Comparison of ENCODE assay signal across 15 cellular contexts in the genomic region with DNA sequence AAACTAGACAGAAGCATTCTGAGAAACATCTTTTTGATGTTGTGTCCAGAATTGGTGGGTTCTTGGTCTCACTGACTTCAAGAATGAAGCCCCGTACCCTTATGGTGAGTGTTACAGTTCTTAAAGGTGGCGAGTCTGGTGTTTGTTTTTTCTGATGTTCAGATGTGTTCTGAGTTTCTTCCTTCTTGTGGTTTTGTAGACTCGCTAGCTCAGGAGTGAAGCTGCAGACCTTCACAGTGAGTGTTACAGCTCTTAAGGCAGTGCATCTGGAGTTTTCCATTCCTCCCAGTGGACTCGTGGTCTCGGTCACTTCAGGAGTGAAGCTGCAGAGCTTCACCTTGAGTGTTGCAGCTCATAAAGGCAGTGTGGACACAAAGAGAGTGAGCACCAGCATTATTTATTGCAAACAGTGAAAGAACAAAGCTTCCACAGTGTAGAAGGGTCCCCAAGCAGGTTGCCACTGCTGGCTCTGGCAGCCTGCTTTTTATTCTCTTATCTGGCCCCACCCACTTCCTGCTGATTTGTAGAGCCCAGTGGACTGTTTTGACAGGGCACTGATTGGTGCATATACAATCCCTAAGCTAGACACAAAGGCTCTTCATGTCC.
A peak's percentile ranks its signal among the peaks of the same experiment; 100 is the strongest.
DNase-seq lines count a peak whose midpoint lies in the region; ATAC-seq and TF ChIP-seq lines count a peak whose summit lies in the region.
"Had no signal": no experiment of that assay in that cellular context is flagged by ENCODE, and none has a peak within 500 bp of the region (broad histone marks: within the 10 kb centered on the region; RNA-seq: fewer than 3 reads in every experiment).

No MANE protein-coding gene starts in this region.

- no peak overlapping the region for H4K91ac ChIP-seq in H9 (ENCODE audit: insufficient read length, low read depth, low read length)

- no peak overlapping the region for H3K18ac ChIP-seq in H9 (ENCODE audit: insufficient read length, low read depth, low read length)

- H3K9ac ChIP-seq in H9 (ENCODE audit: extremely low read depth, insufficient read length, low read length) (no peak overlapping the region), endodermal cell (ENCODE audit: extremely low read depth, low read length, poor library complexity, severe bottlenecking) (no peak overlapping the region)

- peak overlapping the region; percentile 44 for H3K4me3 ChIP-seq in endodermal cell (ENCODE audit: low read length)
- H3K4me3 ChIP-seq in HAP-1 = no peak overlapping the region
- H3K4me3 ChIP-seq in dorsolateral prefrontal cortex = no peak overlapping the region
- H3K4me3 ChIP-seq: SJCRH30 had no signal

- H3K27me3 ChIP-seq in H9 (ENCODE audit: insufficient read depth, low read length) (no peaks in the 10 kb centered on the region), endodermal cell (ENCODE audit: control insufficient read depth, insufficient read depth, low read length, poor library complexity, severe bottlenecking) (no peaks in the 10 kb centered on the region), HAP-1 (ENCODE audit: low read depth) (no peaks in the 10 kb centered on the region), dorsolateral prefrontal cortex (no peaks in the 10 kb centered on the region)

- H3T11ph ChIP-seq in H9 (ENCODE audit: low read length) = no peak overlapping the region

- H3K23ac ChIP-seq in H9 (ENCODE audit: insufficient read length, low read depth, low read length) = no peak overlapping the region

- H3K4me1 Mint-ChIP-seq in CD14-positive monocyte (no peaks in the 10 kb centered on the region), H9 (no peaks in the 10 kb centered on the region), endodermal cell (no peaks in the 10 kb centered on the region)
- H3K4me1 Mint-ChIP-seq: CD8-positive, alpha-beta memory T cell had no signal

- no peaks in the 10 kb centered on the region for H3K36me3 Mint-ChIP-seq in CD14-positive monocyte
- H3K36me3 Mint-ChIP-seq in H9 (ENCODE audit: insufficient read depth in 1 of 3, low read depth in 3 of 3) = peaks cover 57 to 88% (median 60%) of the 10 kb centered on the region in 3 experiments
- H3K36me3 Mint-ChIP-seq in endodermal cell (ENCODE audit: low read depth) = peaks cover 20% of the 10 kb centered on the region

- no peak overlapping the region for H2AK5ac ChIP-seq in H9 (ENCODE audit: insufficient read length, low read length)

- intact Hi-C loops in CD14-positive monocyte (cut with micrococcal nuclease) = no loop called here
- intact Hi-C loops in posterior vena cava (cut with DNase I) = no loop called here
- intact Hi-C loops in dorsolateral prefrontal cortex (cut with DNase I) = no loop called here

- H2BK12ac ChIP-seq in H9 (ENCODE audit: insufficient read length, low read depth, low read length) = no peak overlapping the region

- H3K14ac ChIP-seq in H9 (ENCODE audit: insufficient read depth, low read length) = no peak overlapping the region

- no peak overlapping the region for H4K8ac ChIP-seq in H9 (replicated peaks; ENCODE audit: insufficient read length, low read depth, low read length)

- no peak overlapping the region for H3K4me3 Mint-ChIP-seq in CD14-positive monocyte
- H3K4me3 Mint-ChIP-seq in H9 = no peak overlapping the region
- H3K4me3 Mint-ChIP-seq in endodermal cell = no peak overlapping the region
- H3K4me3 Mint-ChIP-seq: CD8-positive, alpha-beta memory T cell had no signal

- WGBS in H9 (ENCODE audit: extremely low coverage, insufficient read length, low lambda C conversion rate) = no CpG with 5 or more reads among the region's 5 CpGs
- WGBS in endodermal cell (ENCODE audit: insufficient coverage in 1 of 2, insufficient read length in 1 of 2), 2 experiments = 76% methylated on average over 5 of the region's 5 CpGs

- H3K79me2 ChIP-seq in H9 (ENCODE audit: insufficient read depth, low read length) = no peaks in the 10 kb centered on the region

- peaks cover 98% of the 10 kb centered on the region for H3K9me3 ChIP-seq in H9 (ENCODE audit: control insufficient read depth, low read depth, low read length)
- peaks cover 100% of the 10 kb centered on the region for H3K9me3 ChIP-seq in endodermal cell (ENCODE audit: control insufficient read depth, low read length)
- peaks cover 5% of the 10 kb centered on the region; the same call in 1 of the 2 replicates for H3K9me3 ChIP-seq in HAP-1

- no peak overlapping the region for H4K5ac ChIP-seq in H9 (ENCODE audit: insufficient read length, low read depth, low read length)

- H2BK120ac ChIP-seq in H9 (ENCODE audit: low read depth, low read length, poor library complexity, severe bottlenecking) = no peak overlapping the region

- H3K9me3 Mint-ChIP-seq in CD14-positive monocyte (peaks cover 27 to 58% (median 49%) of the 10 kb centered on the region in 7 donors), H9 (peaks cover 99 to 100% of the 10 kb centered on the region in 2 experiments), endodermal cell (peaks cover 100% of the 10 kb centered on the region)

- no peak overlapping the region for H3K56ac ChIP-seq in H9 (ENCODE audit: insufficient read length, low read depth, low read length)

- H3K4me1 ChIP-seq in H9 (ENCODE audit: insufficient read depth, low read length) (no peaks in the 10 kb centered on the region), endodermal cell (ENCODE audit: control insufficient read depth, insufficient read depth, low read length) (no peaks in the 10 kb centered on the region), HAP-1 (no peaks in the 10 kb centered on the region)
- H3K4me1 ChIP-seq: SJCRH30 had no signal

- no peaks in the 10 kb centered on the region for H4K20me1 ChIP-seq in H9 (ENCODE audit: control insufficient read depth, insufficient read depth, insufficient read length)

- no peaks in the 10 kb centered on the region for H3K79me1 ChIP-seq in H9 (ENCODE audit: insufficient read depth, low read depth, low read length, poor library complexity, severe bottlenecking)

- no peak for ATAC-seq in GM21723 (IDR thresholded peaks at IDR 0.05; ENCODE audit: unreplicated experiment)

- no peaks in the 10 kb centered on the region for H3K23me2 ChIP-seq in H9 (ENCODE audit: insufficient read length, low read depth, low read length, poor library complexity, severe bottlenecking)

- H3K4ac ChIP-seq in H9 (ENCODE audit: low read depth, low read length) = no peak overlapping the region

- H3K36me3 ChIP-seq in endodermal cell (ENCODE audit: control insufficient read depth, insufficient read depth, low read length) (no peaks in the 10 kb centered on the region), HAP-1 (replicated peaks) (no peaks in the 10 kb centered on the region)
- H3K36me3 ChIP-seq: SJCRH30 had no signal

- H3K4me2 ChIP-seq in H9 (ENCODE audit: insufficient read depth, insufficient read length, low read length) = no peak overlapping the region

- no peak overlapping the region for H2BK5ac ChIP-seq in H9 (ENCODE audit: insufficient read length, low read length)

- H2BK15ac ChIP-seq in H9 (ENCODE audit: low read depth, low read length) = no peak overlapping the region

- TF ChIP-seq CTCF in CD14-positive monocyte (IDR thresholded peaks at IDR 0.05) (no peak), H9 (conservative IDR thresholded peaks at IDR 0.05) (no peak), endodermal cell (conservative IDR thresholded peaks at IDR 0.05) (no peak), dorsolateral prefrontal cortex (IDR thresholded peaks at IDR 0.05 in 54 of 56, conservative IDR thresholded peaks at IDR 0.05 in 2 of 56; ENCODE audit: low read depth in 1 of 56, partially characterized antibody in 56 of 56) (no peak)

- in situ Hi-C loops in HAP-1 (cut with MboI; ENCODE audit: low sequenced_read_pairs) = no loop called here

- H2BK20ac ChIP-seq in H9 (ENCODE audit: low read depth, low read length, poor library complexity, severe bottlenecking) = no peak overlapping the region

- H3K27ac ChIP-seq in H9 (ENCODE audit: insufficient read length, low read depth, low read length) (no peak overlapping the region), endodermal cell (ENCODE audit: low read depth, low read length) (no peak overlapping the region), dorsolateral prefrontal cortex (no peak overlapping the region)
- H3K27ac ChIP-seq: SJCRH30 had no signal

- no peaks in the 10 kb centered on the region for H3K27me3 Mint-ChIP-seq in CD14-positive monocyte (ENCODE audit: low read depth in 3 of 3)
- peaks cover 7% of the 10 kb centered on the region; the same call in 1 of the 2 replicates for H3K27me3 Mint-ChIP-seq in H9 (ENCODE audit: low read depth)
- no peaks in the 10 kb centered on the region for H3K27me3 Mint-ChIP-seq in endodermal cell (ENCODE audit: insufficient read depth)
- H3K27me3 Mint-ChIP-seq: CD8-positive, alpha-beta memory T cell had no signal

- no peak overlapping the region for H2AFZ ChIP-seq in H9 (ENCODE audit: low read length)

- peak; percentile 36 for DNase-seq in CD14-positive monocyte (ENCODE audit: low spot score)
- peak; percentile 18 for DNase-seq in H9
- DNase-seq in endodermal cell = peak; percentile 20
- peak; percentile 50 for DNase-seq in posterior vena cava (ENCODE audit: low spot score)
- no peak for DNase-seq in MV-4-11 (lab: John Stamatoyannopoulos, UW)
- DNase-seq in HAP-1 (ENCODE audit: low spot score in 2 of 2) = no peak
- DNase-seq in dorsolateral prefrontal cortex = no peak
- DNase-seq: CD8-positive, alpha-beta memory T cell; HCEC 1CT; IMR-90; NCI-H1417 treated with DMSO at 0.1 percent for 48 hours; NCI-H2029; NCI-H510A; SJCRH30 had no signal

- H3K27ac Mint-ChIP-seq in CD14-positive monocyte = no peak overlapping the region
- no peak overlapping the region for H3K27ac Mint-ChIP-seq in H9
- H3K27ac Mint-ChIP-seq in endodermal cell = no peak overlapping the region
- H3K27ac Mint-ChIP-seq: CD8-positive, alpha-beta memory T cell had no signal

Comparison
In these comparisons a context has a peak if more than half of its experiments do, and no peak if none do; other contexts are left out.
1. DNase-seq: peak in CD14-positive monocyte (single experiment), H9 (single experiment), endodermal cell (single experiment) and posterior vena cava (single experiment); none in MV-4-11 (single experiment), HAP-1 (0 of 2) and dorsolateral prefrontal cortex (0 of 10).